In genomic region chr1:22154626-22155025, GRCh38 we compare ENCODE assay signal across 1 cellular context.
TF ChIP-seq lines count a peak whose summit lies in the region.

No MANE protein-coding gene starts in this region.

TF ChIP-seq in SK-N-SH, 30 proteins besides CTCF, POLR2A, EP300 and RAD21 (continued from another document):
- TF ChIP-seq, protein P1, sequence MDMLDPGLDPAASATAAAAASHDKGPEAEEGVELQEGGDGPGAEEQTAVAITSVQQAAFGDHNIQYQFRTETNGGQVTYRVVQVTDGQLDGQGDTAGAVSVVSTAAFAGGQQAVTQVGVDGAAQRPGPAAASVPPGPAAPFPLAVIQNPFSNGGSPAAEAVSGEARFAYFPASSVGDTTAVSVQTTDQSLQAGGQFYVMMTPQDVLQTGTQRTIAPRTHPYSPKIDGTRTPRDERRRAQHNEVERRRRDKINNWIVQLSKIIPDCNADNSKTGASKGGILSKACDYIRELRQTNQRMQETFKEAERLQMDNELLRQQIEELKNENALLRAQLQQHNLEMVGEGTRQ (IDR thresholded peaks at IDR 0.05; ENCODE audit: borderline replicate concordance, low read depth, low read length), result no peak
